ENCODE assay signal across 8 cellular contexts in the genomic region with DNA sequence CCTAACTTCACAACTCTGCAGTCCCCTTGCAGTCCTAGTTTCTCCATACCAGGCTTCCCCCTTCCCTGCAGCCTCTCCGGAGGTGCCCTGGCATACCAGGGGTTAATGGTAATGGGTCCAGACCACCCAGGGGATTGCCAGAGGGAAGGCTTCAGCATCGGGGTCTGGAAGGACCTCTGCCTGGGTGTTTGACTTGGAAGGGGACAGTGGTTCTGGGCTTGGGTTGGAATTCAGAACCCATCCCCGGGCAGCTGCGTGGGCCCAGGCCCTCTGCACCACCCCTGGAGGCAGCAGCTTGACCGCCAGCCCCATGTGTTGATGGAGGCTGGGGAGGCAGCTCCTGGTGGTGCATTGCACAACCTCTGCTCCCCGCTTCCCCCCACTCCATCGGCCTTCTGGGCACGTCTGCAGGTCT. TPM values are rescaled to one million over a fixed set of nuclear protein-coding genes. Genes with fewer than 3 reads are reported as not detected.
DNase-seq lines count a peak whose midpoint lies in the region; ATAC-seq and TF ChIP-seq lines count a peak whose summit lies in the region.

No MANE protein-coding gene starts in this region.

- TF ChIP-seq POLR2A in stomach (IDR thresholded peaks at IDR 0.05): no peak

- H3K27me3 Mint-ChIP-seq in activated naive CD8-positive, alpha-beta T cell treated with anti-CD3 and anti-CD28 coated beads, Interleukin-2, amount 10 ng/mL, durations not matched to agents 7 days and 5 days: peaks cover 31% of the 10 kb centered on the region

- no peaks in the 10 kb centered on the region for H3K9me3 Mint-ChIP-seq in activated naive CD8-positive, alpha-beta T cell treated with anti-CD3 and anti-CD28 coated beads, Interleukin-2, amount 10 ng/mL, durations not matched to agents 7 days and 5 days

- H3K36me3 ChIP-seq in stomach: no peaks in the 10 kb centered on the region

- peak overlapping the region in 4 of 5 donors; percentile 56 to 91 (median 83) for H3K27ac ChIP-seq in stomach

- H3K36me3 Mint-ChIP-seq in activated naive CD8-positive, alpha-beta T cell treated with anti-CD3 and anti-CD28 coated beads, Interleukin-2, amount 10 ng/mL, durations not matched to agents 7 days and 5 days: no peaks in the 10 kb centered on the region

- POLR2A ChIA-PET in activated naive CD8-positive, alpha-beta T cell treated with anti-CD3 and anti-CD28 coated beads, Interleukin-2, amount 10 ng/mL, durations not matched to agents 7 days and 5 days (lab: Charles Lee): no interaction called here

- DNase-seq in DMS53 (lab: John Stamatoyannopoulos, UW) (peak; percentile 29), DMS53 treated with DMSO at 0.1 percent for 48 hours (lab: John Stamatoyannopoulos, UW; ENCODE audit: unreplicated experiment) (no peak), iPS-NIHi11 (ENCODE audit: low spot score) (peak; percentile 45), stomach (no peak), mucosa of gallbladder (ENCODE audit: low spot score) (no peak)
- DNase-seq in activated naive CD8-positive, alpha-beta T cell treated with anti-CD3 and anti-CD28 coated beads, Interleukin-2, amount 10 ng/mL, durations not matched to agents 7 days and 5 days: no peak

- no peaks in the 10 kb centered on the region for H3K4me1 Mint-ChIP-seq in activated naive CD8-positive, alpha-beta T cell treated with anti-CD3 and anti-CD28 coated beads, Interleukin-2, amount 10 ng/mL, durations not matched to agents 7 days and 5 days

- H3K4me1 ChIP-seq in stomach: peaks cover 20 to 51% (median 29%) of the 10 kb centered on the region in 4 donors

- TF ChIP-seq EP300 in stomach (IDR thresholded peaks at IDR 0.05): no peak

- no peak for ATAC-seq in activated naive CD8-positive, alpha-beta T cell treated with anti-CD3 and anti-CD28 coated beads, Interleukin-2, amount 10 ng/mL, durations not matched to agents 7 days and 5 days (ENCODE audit: low read depth)
- no peak for ATAC-seq in HG02840 (IDR thresholded peaks at IDR 0.05; ENCODE audit: low FRiP score, unreplicated experiment)
- ATAC-seq in GM19463 (IDR thresholded peaks at IDR 0.05; ENCODE audit: unreplicated experiment): no peak

- peak overlapping the region; percentile 58 to 71 (median 62) for H3K4me3 ChIP-seq in stomach

- H3K9me3 ChIP-seq in stomach: no peaks in the 10 kb centered on the region

- H3K4me3 Mint-ChIP-seq in activated naive CD8-positive, alpha-beta T cell treated with anti-CD3 and anti-CD28 coated beads, Interleukin-2, amount 10 ng/mL, durations not matched to agents 7 days and 5 days: peak overlapping the region; percentile 35

- intact Hi-C loops in stomach (cut with DNase I; ENCODE audit: low total_unique reads): no loop called here

- TF ChIP-seq CTCF in stomach (IDR thresholded peaks at IDR 0.05): no peak

- WGBS in stomach, 5 donors: 40 to 67% (median 54%) methylated on average over 6 to 8 of the region's 8 CpGs

- peaks cover 0 to 31% (median 13%) of the 10 kb centered on the region in 3 donors for H3K27me3 ChIP-seq in stomach

- no peak overlapping the region for H3K27ac Mint-ChIP-seq in activated naive CD8-positive, alpha-beta T cell treated with anti-CD3 and anti-CD28 coated beads, Interleukin-2, amount 10 ng/mL, durations not matched to agents 7 days and 5 days

RNA-seq across cellular contexts. Expression of a gene that starts 1.3 kb away (rescaled TPM):
- total RNA-seq in activated naive CD8-positive, alpha-beta T cell treated with anti-CD3 and anti-CD28 coated beads, Interleukin-2, amount 10 ng/mL, durations not matched to agents 7 days and 5 days: 1 to 10 TPM; 1.1 to 1.4 TPM
- total RNA-seq in stomach (10 to 100 TPM; 12.8 to 50.0 (median 16.7) TPM), mucosa of gallbladder (50.3 TPM)
- 10 to 100 TPM in 1 of 3 donors, 1 to 10 TPM in 2; 3.2 to 26.0 (median 6.4) TPM for polyA plus RNA-seq in stomach

Comparison
In these comparisons a context has a peak if more than half of its experiments do, and no peak if none do; other contexts are left out.
1. DNase-seq: peak in DMS53 (single experiment) and iPS-NIHi11 (single experiment); none in DMS53 treated with DMSO at 0.1 percent for 48 hours (single experiment), activated naive CD8-positive, alpha-beta T cell treated with anti-CD3 and anti-CD28 coated beads, Interleukin-2, amount 10 ng/mL, durations not matched to agents 7 days and 5 days (single experiment), stomach (single experiment) and mucosa of gallbladder (single experiment).
2. RNA of a gene that starts 1.3 kb away (total RNA-seq): 50.3 TPM in mucosa of gallbladder (single experiment) and 12.8 to 50.0 TPM in stomach; 1.1 to 1.4 TPM in activated naive CD8-positive, alpha-beta T cell treated with anti-CD3 and anti-CD28 coated beads, Interleukin-2, amount 10 ng/mL, durations not matched to agents 7 days and 5 days; every median in the first group is over 4 times any median in the second.